Comparison of ENCODE assay signal across 1 cellular context in genomic region chr2:233353769-233354499, GRCh38.
TF ChIP-seq lines count a peak whose summit lies in the region.

TSS of gene DGKD (plus strand) at chr2:233354494. CDS start at chr2:233354519, 25 bp downstream.

TF ChIP-seq in HepG2, 621 proteins besides CTCF, POLR2A, EP300 and RAD21 (continued from another document and continues in another):
- TF ChIP-seq, protein P1, sequence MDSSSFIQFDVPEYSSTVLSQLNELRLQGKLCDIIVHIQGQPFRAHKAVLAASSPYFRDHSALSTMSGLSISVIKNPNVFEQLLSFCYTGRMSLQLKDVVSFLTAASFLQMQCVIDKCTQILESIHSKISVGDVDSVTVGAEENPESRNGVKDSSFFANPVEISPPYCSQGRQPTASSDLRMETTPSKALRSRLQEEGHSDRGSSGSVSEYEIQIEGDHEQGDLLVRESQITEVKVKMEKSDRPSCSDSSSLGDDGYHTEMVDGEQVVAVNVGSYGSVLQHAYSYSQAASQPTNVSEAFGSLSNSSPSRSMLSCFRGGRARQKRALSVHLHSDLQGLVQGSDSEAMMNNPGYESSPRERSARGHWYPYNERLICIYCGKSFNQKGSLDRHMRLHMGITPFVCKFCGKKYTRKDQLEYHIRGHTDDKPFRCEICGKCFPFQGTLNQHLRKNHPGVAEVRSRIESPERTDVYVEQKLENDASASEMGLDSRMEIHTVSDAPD (CRISPR knock-in tag; IDR thresholded peaks at IDR 0.05): no peak
- TF ChIP-seq ZFP62 (CRISPR knock-in tag; IDR thresholded peaks at IDR 0.05) (no peak), ZSCAN30 (CRISPR knock-in tag; IDR thresholded peaks at IDR 0.05) (no peak), FOXP1 (IDR thresholded peaks at IDR 0.05) (no peak), FOXP1 (CRISPR knock-in tag; IDR thresholded peaks at IDR 0.05) (no peak), ZSCAN29 (CRISPR knock-in tag; conservative IDR thresholded peaks at IDR 0.05) (no peak), ZEB1 (IDR thresholded peaks at IDR 0.05; ENCODE audit: insufficient replicate concordance, low read depth) (no peak), NONO (IDR thresholded peaks at IDR 0.05) (no peak), NONO (CRISPR knock-in tag; conservative IDR thresholded peaks at IDR 0.05) (no peak), MYC (CRISPR knock-in tag; IDR thresholded peaks at IDR 0.05; ENCODE audit: borderline replicate concordance) (0 out of 2 replicates have a peak, but pooled peaks have one; percentile 4), ZNF446 (CRISPR knock-in tag; IDR thresholded peaks at IDR 0.05) (no peak), MLXIP (CRISPR knock-in tag; IDR thresholded peaks at IDR 0.05; ENCODE audit: borderline replicate concordance) (no peak), ZNF607 (CRISPR knock-in tag; IDR thresholded peaks at IDR 0.05; ENCODE audit: borderline replicate concordance) (peak; percentile 69; the same call in 1 of the 2 replicates), HNF4A (CRISPR knock-in tag; IDR thresholded peaks at IDR 0.05) (peak; percentile 70; the same call in 1 of the 2 replicates), SP5 (CRISPR knock-in tag; IDR thresholded peaks at IDR 0.05; ENCODE audit: borderline replicate concordance, low read depth) (no peak; the same call in 1 of the 2 replicates), ZSCAN31 (CRISPR knock-in tag; IDR thresholded peaks at IDR 0.05; ENCODE audit: low read depth) (peak; percentile 47; the same call in 1 of the 2 replicates), ETV5 (CRISPR knock-in tag; IDR thresholded peaks at IDR 0.05; ENCODE audit: borderline replicate concordance) (no peak), ZNF792 (CRISPR knock-in tag; IDR thresholded peaks at IDR 0.05) (0 out of 2 replicates have a peak, but pooled peaks have one; percentile 13), ZNF766 (CRISPR knock-in tag; IDR thresholded peaks at IDR 0.05; ENCODE audit: borderline replicate concordance) (no peak), YEATS2 (CRISPR knock-in tag; IDR thresholded peaks at IDR 0.05; ENCODE audit: borderline replicate concordance) (no peak), REXO4 (CRISPR knock-in tag; IDR thresholded peaks at IDR 0.05; ENCODE audit: borderline replicate concordance) (no peak), ZMYM4 (CRISPR knock-in tag; IDR thresholded peaks at IDR 0.05) (peak; percentile 41; the same call in 1 of the 2 replicates), LBX2 (CRISPR knock-in tag; IDR thresholded peaks at IDR 0.05; ENCODE audit: borderline replicate concordance) (no peak), POLR2AphosphoS2 (IDR thresholded peaks at IDR 0.05; ENCODE audit: low read depth, low read length) (no peak), NR1H2 (CRISPR knock-in tag; IDR thresholded peaks at IDR 0.05; ENCODE audit: borderline replicate concordance, low read depth) (no peak), HDAC1 (CRISPR knock-in tag; IDR thresholded peaks at IDR 0.05) (peak; percentile 50), ZUFSP (CRISPR knock-in tag; IDR thresholded peaks at IDR 0.05; ENCODE audit: borderline replicate concordance) (no peak), ZNF777 (CRISPR knock-in tag; IDR thresholded peaks at IDR 0.05) (no peak; the same call in 1 of the 2 replicates), KLF16 (CRISPR knock-in tag; IDR thresholded peaks at IDR 0.05) (no peak), ZNF747 (CRISPR knock-in tag; IDR thresholded peaks at IDR 0.05; ENCODE audit: borderline replicate concordance) (no peak), ZNF512B (CRISPR knock-in tag; IDR thresholded peaks at IDR 0.05; ENCODE audit: borderline replicate concordance) (no peak), ZNF431 (CRISPR knock-in tag; IDR thresholded peaks at IDR 0.05; ENCODE audit: borderline replicate concordance, low read depth) (no peak), ETS1 (CRISPR knock-in tag; IDR thresholded peaks at IDR 0.05) (no peak), FOXA1 (IDR thresholded peaks at IDR 0.05) (no peak), FOXA1 (CRISPR knock-in tag; IDR thresholded peaks at IDR 0.05) (no peak), HNRNPH1 (optimal IDR thresholded peaks at IDR 0.05; ENCODE audit: low read depth, low read length) (no peak), MED13 (CRISPR knock-in tag; IDR thresholded peaks at IDR 0.05) (0 out of 2 replicates have a peak, but pooled peaks have one; percentile 38), ZNF773 (CRISPR knock-in tag; IDR thresholded peaks at IDR 0.05; ENCODE audit: borderline replicate concordance) (no peak), ZNF138 (CRISPR knock-in tag; IDR thresholded peaks at IDR 0.05; ENCODE audit: low read depth) (no peak), DBP (CRISPR knock-in tag; IDR thresholded peaks at IDR 0.05; ENCODE audit: not compliant biosample characterization) (no peak), CC2D1A (CRISPR knock-in tag; IDR thresholded peaks at IDR 0.05) (no peak), ZNF432 (CRISPR knock-in tag; IDR thresholded peaks at IDR 0.05; ENCODE audit: borderline replicate concordance) (no peak), POLR2AphosphoS5 (IDR thresholded peaks at IDR 0.05; ENCODE audit: low read depth, low read length) (0 out of 2 replicates have a peak, but pooled peaks have one; percentile 43)
- TF ChIP-seq, protein P2, sequence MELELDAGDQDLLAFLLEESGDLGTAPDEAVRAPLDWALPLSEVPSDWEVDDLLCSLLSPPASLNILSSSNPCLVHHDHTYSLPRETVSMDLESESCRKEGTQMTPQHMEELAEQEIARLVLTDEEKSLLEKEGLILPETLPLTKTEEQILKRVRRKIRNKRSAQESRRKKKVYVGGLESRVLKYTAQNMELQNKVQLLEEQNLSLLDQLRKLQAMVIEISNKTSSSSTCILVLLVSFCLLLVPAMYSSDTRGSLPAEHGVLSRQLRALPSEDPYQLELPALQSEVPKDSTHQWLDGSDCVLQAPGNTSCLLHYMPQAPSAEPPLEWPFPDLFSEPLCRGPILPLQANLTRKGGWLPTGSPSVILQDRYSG (CRISPR knock-in tag; IDR thresholded peaks at IDR 0.05): no peak
- TF ChIP-seq, protein P3, sequence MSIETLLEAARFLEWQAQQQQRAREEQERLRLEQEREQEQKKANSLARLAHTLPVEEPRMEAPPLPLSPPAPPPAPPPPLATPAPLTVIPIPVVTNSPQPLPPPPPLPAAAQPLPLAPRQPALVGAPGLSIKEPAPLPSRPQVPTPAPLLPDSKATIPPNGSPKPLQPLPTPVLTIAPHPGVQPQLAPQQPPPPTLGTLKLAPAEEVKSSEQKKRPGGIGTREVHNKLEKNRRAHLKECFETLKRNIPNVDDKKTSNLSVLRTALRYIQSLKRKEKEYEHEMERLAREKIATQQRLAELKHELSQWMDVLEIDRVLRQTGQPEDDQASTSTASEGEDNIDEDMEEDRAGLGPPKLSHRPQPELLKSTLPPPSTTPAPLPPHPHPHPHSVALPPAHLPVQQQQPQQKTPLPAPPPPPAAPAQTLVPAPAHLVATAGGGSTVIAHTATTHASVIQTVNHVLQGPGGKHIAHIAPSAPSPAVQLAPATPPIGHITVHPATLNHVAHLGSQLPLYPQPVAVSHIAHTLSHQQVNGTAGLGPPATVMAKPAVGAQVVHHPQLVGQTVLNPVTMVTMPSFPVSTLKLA (IDR thresholded peaks at IDR 0.05): no peak
- TF ChIP-seq, protein P4, sequence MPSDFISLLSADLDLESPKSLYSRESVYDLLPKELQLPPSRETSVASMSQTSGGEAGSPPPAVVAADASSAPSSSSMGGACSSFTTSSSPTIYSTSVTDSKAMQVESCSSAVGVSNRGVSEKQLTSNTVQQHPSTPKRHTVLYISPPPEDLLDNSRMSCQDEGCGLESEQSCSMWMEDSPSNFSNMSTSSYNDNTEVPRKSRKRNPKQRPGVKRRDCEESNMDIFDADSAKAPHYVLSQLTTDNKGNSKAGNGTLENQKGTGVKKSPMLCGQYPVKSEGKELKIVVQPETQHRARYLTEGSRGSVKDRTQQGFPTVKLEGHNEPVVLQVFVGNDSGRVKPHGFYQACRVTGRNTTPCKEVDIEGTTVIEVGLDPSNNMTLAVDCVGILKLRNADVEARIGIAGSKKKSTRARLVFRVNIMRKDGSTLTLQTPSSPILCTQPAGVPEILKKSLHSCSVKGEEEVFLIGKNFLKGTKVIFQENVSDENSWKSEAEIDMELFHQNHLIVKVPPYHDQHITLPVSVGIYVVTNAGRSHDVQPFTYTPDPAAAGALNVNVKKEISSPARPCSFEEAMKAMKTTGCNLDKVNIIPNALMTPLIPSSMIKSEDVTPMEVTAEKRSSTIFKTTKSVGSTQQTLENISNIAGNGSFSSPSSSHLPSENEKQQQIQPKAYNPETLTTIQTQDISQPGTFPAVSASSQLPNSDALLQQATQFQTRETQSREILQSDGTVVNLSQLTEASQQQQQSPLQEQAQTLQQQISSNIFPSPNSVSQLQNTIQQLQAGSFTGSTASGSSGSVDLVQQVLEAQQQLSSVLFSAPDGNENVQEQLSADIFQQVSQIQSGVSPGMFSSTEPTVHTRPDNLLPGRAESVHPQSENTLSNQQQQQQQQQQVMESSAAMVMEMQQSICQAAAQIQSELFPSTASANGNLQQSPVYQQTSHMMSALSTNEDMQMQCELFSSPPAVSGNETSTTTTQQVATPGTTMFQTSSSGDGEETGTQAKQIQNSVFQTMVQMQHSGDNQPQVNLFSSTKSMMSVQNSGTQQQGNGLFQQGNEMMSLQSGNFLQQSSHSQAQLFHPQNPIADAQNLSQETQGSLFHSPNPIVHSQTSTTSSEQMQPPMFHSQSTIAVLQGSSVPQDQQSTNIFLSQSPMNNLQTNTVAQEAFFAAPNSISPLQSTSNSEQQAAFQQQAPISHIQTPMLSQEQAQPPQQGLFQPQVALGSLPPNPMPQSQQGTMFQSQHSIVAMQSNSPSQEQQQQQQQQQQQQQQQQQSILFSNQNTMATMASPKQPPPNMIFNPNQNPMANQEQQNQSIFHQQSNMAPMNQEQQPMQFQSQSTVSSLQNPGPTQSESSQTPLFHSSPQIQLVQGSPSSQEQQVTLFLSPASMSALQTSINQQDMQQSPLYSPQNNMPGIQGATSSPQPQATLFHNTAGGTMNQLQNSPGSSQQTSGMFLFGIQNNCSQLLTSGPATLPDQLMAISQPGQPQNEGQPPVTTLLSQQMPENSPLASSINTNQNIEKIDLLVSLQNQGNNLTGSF (CRISPR knock-in tag; IDR thresholded peaks at IDR 0.05): no peak
